In the genomic region with DNA sequence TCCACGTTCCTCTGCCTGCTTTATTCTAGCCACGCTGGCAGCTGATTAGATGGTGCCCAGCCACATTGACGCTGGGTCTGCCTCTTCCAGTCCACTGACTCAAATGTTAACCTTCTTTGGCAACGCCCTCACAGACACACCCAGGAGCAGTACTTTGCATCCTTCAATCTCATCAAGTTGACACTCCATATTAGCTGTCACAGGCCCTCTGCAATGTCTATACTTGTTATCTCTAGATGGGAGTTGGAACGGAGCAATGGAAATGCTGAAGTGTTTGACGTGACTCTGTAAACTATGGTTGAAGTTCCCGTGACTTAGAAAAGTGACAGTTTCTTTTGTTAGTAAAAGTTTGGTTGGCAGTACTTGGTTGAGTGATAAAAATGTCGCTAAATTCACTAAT, we compare ENCODE assay signal across 23 cellular contexts.
DNase-seq lines count a peak whose midpoint lies in the region; ATAC-seq, FAIRE-seq and TF ChIP-seq lines count a peak whose summit lies in the region.
"Had no signal": no experiment of that assay in that cellular context is flagged by ENCODE, and none has a peak within 500 bp of the region (broad histone marks: within the 10 kb centered on the region; RNA-seq: fewer than 3 reads in every experiment).

No MANE protein-coding gene starts in this region.

- peak; percentile 4 for DNase-seq in NCI-H2227 treated with DMSO at 0.1 percent for 48 hours (lab: John Stamatoyannopoulos, UW)
- no peak for DNase-seq in NCI-H2227 (lab: John Stamatoyannopoulos, UW; ENCODE audit: unreplicated experiment)
- DNase-seq in HepG2 (ENCODE audit: low spot score), result no peak
- DNase-seq in right lobe of liver, result no peak
- DNase-seq in kidney, result peak; percentile 15
- no peak for DNase-seq in kidney glomerular epithelial cell (lab: John Stamatoyannopoulos, UW)
- DNase-seq: CD4-positive, alpha-beta T cell; CD8-positive, alpha-beta memory T cell; DMS 273 treated with DMSO at 0.1 percent for 48 hours; DMS79; EL; GDM1; GM23248; H7; HCEC 1CT had no signal

- H3K4me3 ChIP-seq in HepG2 (replicated peaks in 1 of 3; ENCODE audit: insufficient read depth in 1 of 3, low read depth in 2 of 3, low read length in 3 of 3) (no peak overlapping the region), right lobe of liver (no peak overlapping the region), kidney (ENCODE audit: low read length in 2 of 2) (no peak overlapping the region)
- H3K4me3 ChIP-seq: BLaER1 treated with 17β-estradiol and CSF1 and Interleukin-3, amounts not matched to agents 10 nM and 100 nM; GM12878; GM23248 had no signal

- TF ChIP-seq POLR2A in HepG2 (IDR thresholded peaks at IDR 0.05; ENCODE audit: insufficient read depth in 1 of 2, low read depth in 2 of 2, low read length in 2 of 2) (no peak), right lobe of liver (IDR thresholded peaks at IDR 0.05) (no peak)

- H3K27ac ChIP-seq in HepG2 (ENCODE audit: extremely low read length, insufficient read depth, low read length) (no peak overlapping the region), right lobe of liver (no peak overlapping the region), kidney (ENCODE audit: low read depth in 2 of 2, low read length in 2 of 2) (no peak overlapping the region)
- H3K27ac ChIP-seq: 22Rv1; BLaER1 treated with 17β-estradiol and CSF1 and Interleukin-3, amounts not matched to agents 10 nM and 100 nM; GM23248 had no signal

- no peaks in the 10 kb centered on the region for H4K20me1 ChIP-seq in HepG2 (ENCODE audit: insufficient read depth, low read length)

- no peak overlapping the region for H3K4me2 ChIP-seq in HepG2 (ENCODE audit: low read depth, low read length)

- BruUV-seq in HepG2 (replicated peaks; lab: Mats Ljungman, UMichigan), result no TSS peak

- in situ Hi-C loops in HepG2 (cut with HindIII; ENCODE audit: extremely low pct_ligation_motif_present, low pct_unique_long_range_greater_than_20kb), result no loop called here

- CTCF ChIA-PET in HepG2 (lab: Yijun Ruan, JAX; ENCODE audit: low intra/inter-chr PET ratio, low total read pairs), result no interaction called here

- no peak overlapping the region for H2AFZ ChIP-seq in HepG2 (ENCODE audit: low read length)
- H2AFZ ChIP-seq: GM23248 had no signal

- H3K4me1 ChIP-seq in HepG2 (ENCODE audit: insufficient read depth, low read length) (no peaks in the 10 kb centered on the region), right lobe of liver (no peaks in the 10 kb centered on the region), kidney (ENCODE audit: control insufficient read depth in 1 of 2, insufficient read depth in 1 of 2, low read depth in 1 of 2, low read length in 2 of 2) (no peaks in the 10 kb centered on the region)

- H3K9me3 ChIP-seq in HepG2 (ENCODE audit: low read length), result no peaks in the 10 kb centered on the region
- no peaks in the 10 kb centered on the region for H3K9me3 ChIP-seq in right lobe of liver
- no peaks in the 10 kb centered on the region for H3K9me3 ChIP-seq in kidney (ENCODE audit: control insufficient read depth in 1 of 2, low read length in 2 of 2)
- H3K9me3 ChIP-seq: BLaER1 treated with 17β-estradiol and CSF1 and Interleukin-3, amounts not matched to agents 10 nM and 100 nM had no signal

- H3K9ac ChIP-seq in HepG2 (ENCODE audit: insufficient read depth, low read depth, low read length) (no peak overlapping the region), kidney (ENCODE audit: low read length in 2 of 2) (no peak overlapping the region)
- H3K9ac ChIP-seq: BLaER1 treated with 17β-estradiol and CSF1 and Interleukin-3, amounts not matched to agents 10 nM and 100 nM; GM23248 had no signal

- 4% methylated on average over 8 of the region's 8 CpGs for WGBS in HepG2 (ENCODE audit: low lambda C conversion rate)
- 37% methylated on average over 6 of the region's 8 CpGs for WGBS in right lobe of liver (ENCODE audit: insufficient coverage, low coverage, low lambda C conversion rate, missing lambda C conversion rate)

- peak; percentile 37 for FAIRE-seq in HepG2 (lab: Jason Lieb, UNC)
- FAIRE-seq in kidney (lab: Jason Lieb, UNC), result no peak
- FAIRE-seq: A204.1, D721Med, GM12878, GM19239, H1 had no signal

- TF ChIP-seq EP300 in HepG2 (IDR thresholded peaks at IDR 0.05; ENCODE audit: low read depth in 2 of 2, low read length in 2 of 2) (no peak), HepG2 (CRISPR knock-in tag; IDR thresholded peaks at IDR 0.05; ENCODE audit: borderline replicate concordance) (no peak)

- H3K36me3 ChIP-seq in HepG2 (replicated peaks in 1 of 2; ENCODE audit: control insufficient read depth in 1 of 2, insufficient read depth in 2 of 2, low read length in 2 of 2) (no peaks in the 10 kb centered on the region), right lobe of liver (no peaks in the 10 kb centered on the region), kidney (ENCODE audit: control insufficient read depth in 1 of 2, insufficient read depth in 2 of 2, low read length in 2 of 2) (no peaks in the 10 kb centered on the region)
- H3K36me3 ChIP-seq: BLaER1 treated with 17β-estradiol and CSF1 and Interleukin-3, amounts not matched to agents 10 nM and 100 nM had no signal

- POLR2A ChIA-PET in HepG2 (lab: Yijun Ruan, JAX), result no interaction called here

- peaks cover 12 to 73% of the 10 kb centered on the region in 2 experiments; a peak in 4 of 5 replicates for H3K27me3 ChIP-seq in HepG2 (ENCODE audit: control insufficient read depth in 1 of 2, insufficient read depth in 2 of 2, low read length in 2 of 2)
- H3K27me3 ChIP-seq in right lobe of liver, result no peaks in the 10 kb centered on the region
- H3K27me3 ChIP-seq: BLaER1 treated with 17β-estradiol and CSF1 and Interleukin-3, amounts not matched to agents 10 nM and 100 nM had no signal

- intact Hi-C loops in HepG2 (cut with micrococcal nuclease; ENCODE audit: unreplicated experiment), result no loop called here
- intact Hi-C loops in right lobe of liver (cut with DNase I), result no loop called here
- intact Hi-C loops in kidney (cut with DNase I), result no loop called here

- TF ChIP-seq RAD21 in HepG2 (CRISPR knock-in tag; IDR thresholded peaks at IDR 0.05), result no peak

- TF ChIP-seq CTCF in HepG2 (CRISPR knock-in tag; IDR thresholded peaks at IDR 0.05) (no peak), right lobe of liver (IDR thresholded peaks at IDR 0.05) (no peak), kidney (IDR thresholded peaks at IDR 0.05; ENCODE audit: borderline replicate concordance, extremely low read depth, insufficient read depth) (no peak)

- ATAC-seq in HepG2, result no peak
- ATAC-seq in right lobe of liver, result no peak
- no peak for ATAC-seq in HG03342 (IDR thresholded peaks at IDR 0.05; ENCODE audit: unreplicated experiment)
- ATAC-seq: GM12878 had no signal

- no peaks in the 10 kb centered on the region for H3K79me2 ChIP-seq in HepG2 (ENCODE audit: insufficient read depth, low read length)

TF ChIP-seq in HepG2, 621 proteins besides CTCF, POLR2A, EP300 and RAD21 (continues in another document):
- TF ChIP-seq LRRFIP1 (CRISPR knock-in tag; conservative IDR thresholded peaks at IDR 0.05) (no peak), NR2F1 (CRISPR knock-in tag; IDR thresholded peaks at IDR 0.05) (no peak), ZNF607 (CRISPR knock-in tag; IDR thresholded peaks at IDR 0.05; ENCODE audit: borderline replicate concordance) (no peak), NONO (IDR thresholded peaks at IDR 0.05) (no peak), NONO (CRISPR knock-in tag; conservative IDR thresholded peaks at IDR 0.05) (no peak), ZNF616 (CRISPR knock-in tag; IDR thresholded peaks at IDR 0.05; ENCODE audit: low read depth) (no peak), NAIF1 (CRISPR knock-in tag; IDR thresholded peaks at IDR 0.05; ENCODE audit: borderline replicate concordance) (no peak), ATM (IDR thresholded peaks at IDR 0.05; ENCODE audit: borderline replicate concordance) (no peak), ZSCAN25 (CRISPR knock-in tag; IDR thresholded peaks at IDR 0.05) (no peak)

Comparison
In these comparisons a context has a peak if more than half of its experiments do, and no peak if none do; other contexts are left out.
1. DNase-seq: peak in NCI-H2227 treated with DMSO at 0.1 percent for 48 hours (single experiment) and kidney (single experiment); none in NCI-H2227 (single experiment), HepG2 (single experiment), right lobe of liver (0 of 3) and kidney glomerular epithelial cell (single experiment).